ENCODE assay signal across 18 cellular contexts in genomic region chr10:21401196-21401595, GRCh38.
DNase-seq lines count a peak whose midpoint lies in the region; ATAC-seq, FAIRE-seq and TF ChIP-seq lines count a peak whose summit lies in the region.
"Had no signal": no experiment of that assay in that cellular context is flagged by ENCODE, and none has a peak within 500 bp of the region (broad histone marks: within the 10 kb centered on the region; RNA-seq: fewer than 3 reads in every experiment).

No MANE protein-coding gene starts in this region.

- H3K4me1 ChIP-seq in naive thymus-derived CD4-positive, alpha-beta T cell (ENCODE audit: control insufficient read depth in 2 of 2, insufficient read depth in 2 of 2, low read length in 2 of 2) = no peaks in the 10 kb centered on the region
- H3K4me1 ChIP-seq: body of pancreas, SJCRH30 had no signal

- H3K27me3 Mint-ChIP-seq in nephron progenitor cell (ENCODE audit: low read depth, poor library complexity) = peaks cover 5% of the 10 kb centered on the region
- H3K27me3 Mint-ChIP-seq in naive thymus-derived CD4-positive, alpha-beta T cell = peaks cover 0 to 9% (median 0%) of the 10 kb centered on the region in 5 donors

- intact Hi-C loops in naive thymus-derived CD4-positive, alpha-beta T cell (cut with micrococcal nuclease) = no loop called here

- H3K4me1 Mint-ChIP-seq in nephron progenitor cell = peaks cover 46% of the 10 kb centered on the region
- H3K4me1 Mint-ChIP-seq in naive thymus-derived CD4-positive, alpha-beta T cell = peaks cover 0 to 1% (median under 1%) of the 10 kb centered on the region in 7 donors

- peaks cover 29% of the 10 kb centered on the region for H3K9me3 Mint-ChIP-seq in nephron progenitor cell
- peaks cover 0 to 4% (median 0%) of the 10 kb centered on the region in 11 donors for H3K9me3 Mint-ChIP-seq in naive thymus-derived CD4-positive, alpha-beta T cell
- H3K9me3 Mint-ChIP-seq: activated naive CD4-positive, alpha-beta T cell treated with anti-CD3 and anti-CD28 coated beads for 36 hours had no signal

- no peaks in the 10 kb centered on the region for H3K27me3 ChIP-seq in brain microvascular endothelial cell (replicated peaks)
- H3K27me3 ChIP-seq in naive thymus-derived CD4-positive, alpha-beta T cell (ENCODE audit: control insufficient read depth in 2 of 2, insufficient read depth in 2 of 2, low read length in 2 of 2) = no peaks in the 10 kb centered on the region
- H3K27me3 ChIP-seq: body of pancreas, esophagus squamous epithelium, SJCRH30 had no signal

- no peak overlapping the region for H3K27ac ChIP-seq in brain microvascular endothelial cell
- no peak overlapping the region for H3K27ac ChIP-seq in naive thymus-derived CD4-positive, alpha-beta T cell (ENCODE audit: low read depth, low read length)
- H3K27ac ChIP-seq: body of pancreas, esophagus squamous epithelium, neutrophil, SJCRH30 had no signal

- H3K9me3 ChIP-seq in naive thymus-derived CD4-positive, alpha-beta T cell (ENCODE audit: control insufficient read depth in 2 of 3, low read length in 3 of 3) = no peaks in the 10 kb centered on the region
- H3K9me3 ChIP-seq: body of pancreas, esophagus squamous epithelium, neutrophil, SJCRH30 had no signal

- no peak for FAIRE-seq in urothelium cell line (lab: Jason Lieb, UNC)
- FAIRE-seq: kidney had no signal

- H3K4me3 Mint-ChIP-seq in nephron progenitor cell = no peak overlapping the region
- no peak overlapping the region for H3K4me3 Mint-ChIP-seq in naive thymus-derived CD4-positive, alpha-beta T cell
- H3K4me3 Mint-ChIP-seq: activated naive CD4-positive, alpha-beta T cell treated with anti-CD3 and anti-CD28 coated beads for 36 hours had no signal

- DNase-seq in NOMO-1 (lab: John Stamatoyannopoulos, UW; ENCODE audit: unreplicated experiment in 2 of 2) (peak; percentile 34), brain microvascular endothelial cell (peak; percentile 9), nephron progenitor cell (no peak), midbrain (lab: John Stamatoyannopoulos, UW) (no peak), urothelium cell line (ENCODE audit: low spot score) (no peak)
- DNase-seq in naive thymus-derived CD4-positive, alpha-beta T cell = no peak
- DNase-seq: activated CD4-positive, alpha-beta T cell treated with anti-CD3 and anti-CD28 coated beads for 48 hours; activated CD8-positive, alpha-beta memory T cell treated with anti-CD3 and anti-CD28 coated beads, Interleukin-2, amount 50 U/mL, for 48 hours; activated naive CD4-positive, alpha-beta T cell treated with anti-CD3 and anti-CD28 coated beads for 36 hours; body of pancreas; esophagus squamous epithelium; KG1; kidney; NK-92 treated with Interleukin-12 subunit alpha and Interleukin-12 subunit beta, amount 100 ng/mL, for 24 hours; SJCRH30 had no signal

- peak; percentile 63 for ATAC-seq in GM18505 (IDR thresholded peaks at IDR 0.05; ENCODE audit: unreplicated experiment)
- no peak for ATAC-seq in HG02870 (IDR thresholded peaks at IDR 0.05; ENCODE audit: unreplicated experiment)
- no peak for ATAC-seq in naive thymus-derived CD4-positive, alpha-beta T cell
- ATAC-seq: body of pancreas had no signal

- TF ChIP-seq POLR2A in GM18505 (IDR thresholded peaks at IDR 0.05; ENCODE audit: borderline replicate concordance, extremely low read depth, insufficient read depth, insufficient read length) = no peak

- POLR2A ChIA-PET in naive thymus-derived CD4-positive, alpha-beta T cell (lab: Charles Lee) = no interaction called here

- H3K36me3 ChIP-seq in brain microvascular endothelial cell (replicated peaks) = no peaks in the 10 kb centered on the region
- H3K36me3 ChIP-seq in naive thymus-derived CD4-positive, alpha-beta T cell (ENCODE audit: control insufficient read depth in 2 of 3, insufficient read depth in 3 of 3, low read length in 3 of 3) = no peaks in the 10 kb centered on the region
- H3K36me3 ChIP-seq: esophagus squamous epithelium, neutrophil, SJCRH30 had no signal

- CTCF ChIA-PET in naive thymus-derived CD4-positive, alpha-beta T cell (lab: Charles Lee) = no interaction called here

- in situ Hi-C loops in brain microvascular endothelial cell (cut with HindIII; ENCODE audit: low pct_ligation_motif_present, low sequenced_read_pairs) = no loop called here

- peaks cover 4% of the 10 kb centered on the region for H3K36me3 Mint-ChIP-seq in nephron progenitor cell (ENCODE audit: low read depth)
- no peaks in the 10 kb centered on the region for H3K36me3 Mint-ChIP-seq in naive thymus-derived CD4-positive, alpha-beta T cell

- TF ChIP-seq CTCF in brain microvascular endothelial cell (IDR thresholded peaks at IDR 0.05; ENCODE audit: low read depth, low read length, missing control alignments) = no peak
- no peak for TF ChIP-seq CTCF in nephron progenitor cell (IDR thresholded peaks at IDR 0.05)

- H3K27ac Mint-ChIP-seq in nephron progenitor cell = peak overlapping the region; percentile 44
- no peak overlapping the region for H3K27ac Mint-ChIP-seq in naive thymus-derived CD4-positive, alpha-beta T cell
- H3K27ac Mint-ChIP-seq: activated naive CD4-positive, alpha-beta T cell treated with anti-CD3 and anti-CD28 coated beads for 36 hours had no signal

- no peak overlapping the region for H3K4me3 ChIP-seq in brain microvascular endothelial cell (ENCODE audit: low read depth, low read length)
- H3K4me3 ChIP-seq in naive thymus-derived CD4-positive, alpha-beta T cell (ENCODE audit: low read length) = no peak overlapping the region
- H3K4me3 ChIP-seq: body of pancreas, esophagus squamous epithelium, SJCRH30 had no signal

Comparison
In these comparisons a context has a peak if more than half of its experiments do, and no peak if none do; other contexts are left out.
1. DNase-seq: peak in NOMO-1 (2 of 2) and brain microvascular endothelial cell (single experiment); none in nephron progenitor cell (single experiment), midbrain (single experiment), urothelium cell line (single experiment) and naive thymus-derived CD4-positive, alpha-beta T cell (0 of 9).